In genomic region chr15:71145648-71146047, GRCh38 we compare ENCODE assay signal across 29 cellular contexts. TPM values are rescaled to one million over a fixed set of nuclear protein-coding genes. Genes with fewer than 3 reads are reported as not detected.
"Had no signal": no experiment of that assay in that cellular context is flagged by ENCODE, and none has a peak within 500 bp of the region (broad histone marks: within the 10 kb centered on the region; RNA-seq: fewer than 3 reads in every experiment).

No MANE protein-coding gene starts in this region.

- H3K36me3 ChIP-seq: adrenal gland, ascending aorta, gastrocnemius medialis, neural progenitor cell, thoracic aorta, vagina had no signal

- DNase-seq: activated B cell treated with CpG ODN at 0.5 μM for 24 hours; activated CD4-positive, alpha-beta T cell treated with anti-CD3 and anti-CD28 coated beads for 36 hours; activated effector memory CD4-positive, alpha-beta T cell treated with Interleukin-2 at 50 U/mL for 16 hours; activated naive CD4-positive, alpha-beta T cell treated with Interleukin-2 at 50 U/mL for 16 hours; activated naive CD8-positive, alpha-beta T cell treated with anti-CD3 and anti-CD28 coated beads for 36 hours; activated T-cell treated with anti-CD3 and anti-CD28 coated beads for 4 hours; activated T-cell treated with anti-CD3 and anti-CD28 coated beads, Interleukin-2, amount 50 U/mL, for 72 hours; adrenal gland; brain microvascular endothelial cell; dorsolateral prefrontal cortex; effector memory CD4-positive, alpha-beta T cell; gastrocnemius medialis; glutamatergic neuron; islet precursor cell; midbrain; natural killer cell; occipital lobe; stimulated activated CD4-positive, alpha-beta T cell treated with anti-CD3 and anti-CD28 coated beads, Interleukin-12 subunit alpha, Interleukin-12 subunit beta, amount 100 ng/mL, for 4 hours; stimulated activated CD4-positive, alpha-beta T cell treated with anti-CD3 and anti-CD28 coated beads, Interleukin-4, amount 100 ng/mL, for 1 hour; stimulated activated naive CD8-positive, alpha-beta T cell treated with anti-CD3 and anti-CD28 coated beads, Interleukin-15, Interleukin-2, amounts not matched to agents 100 U/mL and 50 U/mL, for 24 hours; T-helper 2 cell had no signal

- H3K27ac ChIP-seq: adrenal gland, ascending aorta, brain microvascular endothelial cell, coronary artery, dorsolateral prefrontal cortex, hepatocyte, neural progenitor cell, skin epidermis, thoracic aorta, vagina had no signal

- H3K27me3 ChIP-seq: adrenal gland, ascending aorta, brain microvascular endothelial cell, gastrocnemius medialis, hepatocyte, neural progenitor cell, vagina had no signal

- H3K4me3 ChIP-seq: adrenal gland, ascending aorta, coronary artery, dorsolateral prefrontal cortex, gastrocnemius medialis, hepatocyte, neural progenitor cell, skin epidermis, thoracic aorta, vagina had no signal

- H3K4me1 ChIP-seq: neural progenitor cell had no signal

- H3K9me3 ChIP-seq: adrenal gland, ascending aorta, gastrocnemius medialis, thoracic aorta, vagina had no signal

- ATAC-seq: activated CD4-positive, alpha-beta T cell treated with anti-CD3 and anti-CD28 coated beads for 36 hours; activated T-cell treated with anti-CD3 and anti-CD28 coated beads, Interleukin-2, amount 50 U/mL, for 72 hours; gastrocnemius medialis; natural killer cell; sciatic nerve; stimulated activated naive CD8-positive, alpha-beta T cell treated with anti-CD3 and anti-CD28 coated beads, Interleukin-15, Interleukin-2, amounts not matched to agents 100 U/mL and 50 U/mL, for 24 hours had no signal

RNA-seq across cellular contexts. Expression of gene THSD4, which starts 30.4 kb away (rescaled TPM):
- total RNA-seq: activated B cell treated with CpG ODN at 0.5 μM for 24 hours; activated CD4-positive, alpha-beta T cell treated with anti-CD3 and anti-CD28 coated beads for 36 hours; activated naive CD8-positive, alpha-beta T cell treated with anti-CD3 and anti-CD28 coated beads for 36 hours; activated T-cell treated with anti-CD3 and anti-CD28 coated beads, Interleukin-2, amount 50 U/mL, for 72 hours; natural killer cell had no signal
